1 cellular context compared by ENCODE assay signal in genomic region chr4:4461850-4462249, GRCh38.
TF ChIP-seq lines count a peak whose summit lies in the region.

No MANE protein-coding gene starts in this region.

TF ChIP-seq in HepG2, 621 proteins besides CTCF, POLR2A, EP300 and RAD21 (continued from another document and continues in another):
- TF ChIP-seq FOXP4 (CRISPR knock-in tag; IDR thresholded peaks at IDR 0.05) = peak; percentile 87
- TF ChIP-seq ZNF512B (CRISPR knock-in tag; IDR thresholded peaks at IDR 0.05; ENCODE audit: borderline replicate concordance) = no peak
- TF ChIP-seq FOXO1 (CRISPR knock-in tag; IDR thresholded peaks at IDR 0.05) = peak; percentile 60; the same call in 1 of the 2 replicates
- no peak for TF ChIP-seq U2AF1 (optimal IDR thresholded peaks at IDR 0.05; ENCODE audit: low read depth, low read length)
- peak; percentile 40; the same call in 1 of the 2 replicates for TF ChIP-seq HDAC1 (CRISPR knock-in tag; IDR thresholded peaks at IDR 0.05)
- peak; percentile 56; the same call in 1 of the 2 replicates for TF ChIP-seq ZNF770 (CRISPR knock-in tag; IDR thresholded peaks at IDR 0.05)
- no peak for TF ChIP-seq AKAP8 (CRISPR knock-in tag; IDR thresholded peaks at IDR 0.05)
- no peak for TF ChIP-seq NR0B2 (CRISPR knock-in tag; IDR thresholded peaks at IDR 0.05)
- TF ChIP-seq ZSCAN21 (CRISPR knock-in tag; IDR thresholded peaks at IDR 0.05; ENCODE audit: borderline replicate concordance) = no peak
- TF ChIP-seq NR2C2 (CRISPR knock-in tag; IDR thresholded peaks at IDR 0.05; ENCODE audit: borderline replicate concordance) = no peak
- no peak for TF ChIP-seq ZNF460 (CRISPR knock-in tag; IDR thresholded peaks at IDR 0.05; ENCODE audit: borderline replicate concordance)
- no peak for TF ChIP-seq CENPX (CRISPR knock-in tag; IDR thresholded peaks at IDR 0.05)
- TF ChIP-seq SAP130 (CRISPR knock-in tag; IDR thresholded peaks at IDR 0.05; ENCODE audit: low read depth) = peak; percentile 87
- TF ChIP-seq ZNF234 (CRISPR knock-in tag; conservative IDR thresholded peaks at IDR 0.05) = no peak
- no peak for TF ChIP-seq ZBTB26 (CRISPR knock-in tag; IDR thresholded peaks at IDR 0.05; ENCODE audit: borderline replicate concordance)
- TF ChIP-seq RBM22 (optimal IDR thresholded peaks at IDR 0.05; ENCODE audit: low read length) = no peak
- no peak for TF ChIP-seq PAF1 (CRISPR knock-in tag; IDR thresholded peaks at IDR 0.05)
- TF ChIP-seq CCAR2 (optimal IDR thresholded peaks at IDR 0.05; ENCODE audit: low read depth, low read length) = no peak
- no peak for TF ChIP-seq SAFB2 (CRISPR knock-in tag; IDR thresholded peaks at IDR 0.05; ENCODE audit: borderline replicate concordance, low read depth)
- no peak for TF ChIP-seq RNF2 (conservative IDR thresholded peaks at IDR 0.05; ENCODE audit: low read depth)
- TF ChIP-seq SIN3A (IDR thresholded peaks at IDR 0.05; ENCODE audit: borderline replicate concordance, low read depth, low read length) = no peak
- TF ChIP-seq MIXL1 (CRISPR knock-in tag; IDR thresholded peaks at IDR 0.05) = 0 out of 2 replicates have a peak, but pooled peaks have one; percentile 65
- TF ChIP-seq SALL2 (CRISPR knock-in tag; IDR thresholded peaks at IDR 0.05) = no peak
- no peak for TF ChIP-seq ZNF776 (CRISPR knock-in tag; IDR thresholded peaks at IDR 0.05)
- peak; percentile 49; the same call in 1 of the 2 replicates for TF ChIP-seq MEF2D (CRISPR knock-in tag; IDR thresholded peaks at IDR 0.05)
- TF ChIP-seq MXD1 (CRISPR knock-in tag; IDR thresholded peaks at IDR 0.05) = no peak
- no peak for TF ChIP-seq MXD3 (CRISPR knock-in tag; IDR thresholded peaks at IDR 0.05)
- TF ChIP-seq HNF4A (CRISPR knock-in tag; IDR thresholded peaks at IDR 0.05) = peak; percentile 37; the same call in 1 of the 2 replicates
- no peak for TF ChIP-seq IKZF1 (IDR thresholded peaks at IDR 0.05)
- peak; percentile 88; the same call in 1 of the 2 replicates for TF ChIP-seq HMG20A (CRISPR knock-in tag; IDR thresholded peaks at IDR 0.05; ENCODE audit: borderline replicate concordance)
- peak; percentile 75; the same call in 1 of the 2 replicates for TF ChIP-seq MLX (CRISPR knock-in tag; IDR thresholded peaks at IDR 0.05)
- no peak for TF ChIP-seq HES4 (CRISPR knock-in tag; IDR thresholded peaks at IDR 0.05; ENCODE audit: borderline replicate concordance)
- TF ChIP-seq ZNF562 (CRISPR knock-in tag; IDR thresholded peaks at IDR 0.05; ENCODE audit: borderline replicate concordance) = no peak
- 0 out of 2 replicates have a peak, but pooled peaks have one; percentile 36 for TF ChIP-seq DMAP1 (CRISPR knock-in tag; IDR thresholded peaks at IDR 0.05)
- peak; percentile 89 for TF ChIP-seq RARA (CRISPR knock-in tag; IDR thresholded peaks at IDR 0.05)
- TF ChIP-seq MTA1 (CRISPR knock-in tag; IDR thresholded peaks at IDR 0.05; ENCODE audit: borderline replicate concordance) = no peak
- TF ChIP-seq ZNF710 (CRISPR knock-in tag; IDR thresholded peaks at IDR 0.05; ENCODE audit: borderline replicate concordance) = peak; percentile 80; the same call in 1 of the 2 replicates
- TF ChIP-seq HNF4G (IDR thresholded peaks at IDR 0.05; ENCODE audit: borderline replicate concordance, low read depth, low read length) = no peak
- no peak for TF ChIP-seq HNF4G (CRISPR knock-in tag; IDR thresholded peaks at IDR 0.05; ENCODE audit: borderline replicate concordance, low read depth)
- TF ChIP-seq ONECUT2 (CRISPR knock-in tag; IDR thresholded peaks at IDR 0.05) = no peak
- no peak for TF ChIP-seq RFX1 (IDR thresholded peaks at IDR 0.05)
- peak; percentile 78 for TF ChIP-seq FOXK2 (IDR thresholded peaks at IDR 0.05)
- TF ChIP-seq ZMYM2 (CRISPR knock-in tag; IDR thresholded peaks at IDR 0.05) = no peak
- TF ChIP-seq ZNF33B (CRISPR knock-in tag; IDR thresholded peaks at IDR 0.05) = no peak
- no peak for TF ChIP-seq ZNF280B (CRISPR knock-in tag; IDR thresholded peaks at IDR 0.05; ENCODE audit: borderline replicate concordance)
- TF ChIP-seq STAG1 (CRISPR knock-in tag; IDR thresholded peaks at IDR 0.05) = no peak
- TF ChIP-seq ZNF782 (CRISPR knock-in tag; IDR thresholded peaks at IDR 0.05; ENCODE audit: borderline replicate concordance) = no peak
- no peak for TF ChIP-seq HIC2 (CRISPR knock-in tag; IDR thresholded peaks at IDR 0.05; ENCODE audit: low read depth)
- TF ChIP-seq ZNF740 (CRISPR knock-in tag; IDR thresholded peaks at IDR 0.05) = no peak
- TF ChIP-seq ZFP36L1 (CRISPR knock-in tag; IDR thresholded peaks at IDR 0.05) = no peak
- no peak for TF ChIP-seq ZNF615 (CRISPR knock-in tag; IDR thresholded peaks at IDR 0.05; ENCODE audit: borderline replicate concordance)
